Comparison of ENCODE assay signal across 11 cellular contexts in genomic region chr20:23655551-23656211, GRCh38. TPM values are rescaled to one million over a fixed set of nuclear protein-coding genes. Genes with fewer than 3 reads are reported as not detected.
DNase-seq lines count a peak whose midpoint lies in the region; ATAC-seq and TF ChIP-seq lines count a peak whose summit lies in the region.
"Had no signal": no experiment of that assay in that cellular context is flagged by ENCODE, and none has a peak within 500 bp of the region (broad histone marks: within the 10 kb centered on the region; RNA-seq: fewer than 3 reads in every experiment).

No MANE protein-coding gene starts in this region.

- TF ChIP-seq CTCF in WTC11 (IDR thresholded peaks at IDR 0.05) = no peak
- no peak for TF ChIP-seq CTCF in GM13976 (IDR thresholded peaks at IDR 0.05; ENCODE audit: borderline replicate concordance, control extremely low read depth, extremely low read depth, insufficient read depth, missing control alignments)
- no peak for TF ChIP-seq CTCF in GM20000 (IDR thresholded peaks at IDR 0.05; ENCODE audit: extremely low read depth, missing control alignments)

- CTCF ChIA-PET in WTC11 (lab: Charles Lee) = interaction anchor here (1.2 to 2.2 kb wide), 2 partner anchors 13 to 214 kb away, joined by 9 to 13 read pairs; no protein-coding TSS in a partner anchor

- H3K4me3 Mint-ChIP-seq in WTC11 = no peak overlapping the region
- H3K4me3 Mint-ChIP-seq: activated naive CD8-positive, alpha-beta T cell treated with anti-CD3 and anti-CD28 coated beads, Interleukin-2, amount 10 ng/mL, durations not matched to agents 7 days and 5 days; HFFc6 had no signal

- in situ Hi-C loops in GM13976 (cut with MboI; ENCODE audit: low sequenced_read_pairs, unreplicated experiment) = no loop called here

- intact Hi-C loops in left cardiac atrium (cut with DNase I) (no loop called here), posterior cingulate gyrus (cut with DNase I) (no loop called here)

- H3K4me1 Mint-ChIP-seq in WTC11 = peaks cover 12% of the 10 kb centered on the region
- H3K4me1 Mint-ChIP-seq: activated naive CD8-positive, alpha-beta T cell treated with anti-CD3 and anti-CD28 coated beads, Interleukin-2, amount 10 ng/mL, durations not matched to agents 7 days and 5 days had no signal

- H3K27me3 Mint-ChIP-seq in WTC11 (ENCODE audit: low read depth) = peaks cover 4% of the 10 kb centered on the region; the same call in 1 of the 2 replicates

- DNase-seq in CD1c-positive myeloid dendritic cell (ENCODE audit: extremely low spot score) = peak; percentile 95
- no peak for DNase-seq in WTC11 (ENCODE audit: low spot score)
- peak; percentile 60 for DNase-seq in left cardiac atrium
- DNase-seq in posterior cingulate gyrus = peak; percentile 33 to 92 (median 62)
- no peak for DNase-seq in GM13976 (ENCODE audit: low spot score)
- no peak for DNase-seq in NCI-H1436 (lab: John Stamatoyannopoulos, UW)
- no peak for DNase-seq in activated CD4-positive, alpha-beta T cell treated with anti-CD3 and anti-CD28 coated beads, Interleukin-2, amount 50 U/mL, for 48 hours
- DNase-seq in GM20000 (ENCODE audit: low spot score) = no peak
- DNase-seq: activated naive CD8-positive, alpha-beta T cell treated with anti-CD3 and anti-CD28 coated beads, Interleukin-2, amount 10 ng/mL, durations not matched to agents 7 days and 5 days; HFFc6; KG1 had no signal

- peak; percentile 30 for ATAC-seq in WTC11
- ATAC-seq in left cardiac atrium = peak; percentile 76 to 90

- no peaks in the 10 kb centered on the region; the same call in 1 of the 2 replicates for H3K9me3 Mint-ChIP-seq in WTC11
- H3K9me3 Mint-ChIP-seq: activated naive CD8-positive, alpha-beta T cell treated with anti-CD3 and anti-CD28 coated beads, Interleukin-2, amount 10 ng/mL, durations not matched to agents 7 days and 5 days; HFFc6 had no signal

- POLR2A ChIA-PET in WTC11 (lab: Charles Lee) = no interaction called here

- no peak overlapping the region for H3K27ac Mint-ChIP-seq in WTC11
- H3K27ac Mint-ChIP-seq: activated naive CD8-positive, alpha-beta T cell treated with anti-CD3 and anti-CD28 coated beads, Interleukin-2, amount 10 ng/mL, durations not matched to agents 7 days and 5 days; HFFc6 had no signal

- no peaks in the 10 kb centered on the region for H3K36me3 Mint-ChIP-seq in WTC11
- H3K36me3 Mint-ChIP-seq: activated naive CD8-positive, alpha-beta T cell treated with anti-CD3 and anti-CD28 coated beads, Interleukin-2, amount 10 ng/mL, durations not matched to agents 7 days and 5 days had no signal

TF ChIP-seq in WTC11, 78 proteins besides CTCF, POLR2A, EP300 and RAD21:
- TF ChIP-seq E2F1 (CRISPR knock-in tag; IDR thresholded peaks at IDR 0.05) (no peak), ATF2 (CRISPR knock-in tag; IDR thresholded peaks at IDR 0.05; ENCODE audit: borderline replicate concordance, low read depth) (no peak), SMAD4 (CRISPR knock-in tag; IDR thresholded peaks at IDR 0.05) (no peak), MXD4 (CRISPR knock-in tag; IDR thresholded peaks at IDR 0.05; ENCODE audit: borderline replicate concordance) (no peak), ZNF219 (CRISPR knock-in tag; IDR thresholded peaks at IDR 0.05; ENCODE audit: borderline replicate concordance) (no peak)

RNA-seq across cellular contexts. Expression of gene CST3, which starts 17.9 kb away (rescaled TPM):
- total RNA-seq in WTC11 (2021) (52.1 to 68.5 TPM (median 60.8 TPM) in 3 replicates), left cardiac atrium (1,000 to 10,000 TPM in 1 of 2 donors, 100 to 1,000 TPM in 1; 940 to 1,205 TPM)

RNA-seq across cellular contexts. Expression of gene CST4, which starts 33.2 kb away (rescaled TPM):
- not detected in 3 replicates for total RNA-seq in WTC11 (2021)
- total RNA-seq in left cardiac atrium = not detected
- total RNA-seq: activated naive CD8-positive, alpha-beta T cell treated with anti-CD3 and anti-CD28 coated beads, Interleukin-2, amount 10 ng/mL, durations not matched to agents 7 days and 5 days; HFFc6 had no signal

RNA-seq across cellular contexts. Expression of gene CST9, which starts 50.0 kb away (rescaled TPM):
- not detected in 3 replicates for total RNA-seq in WTC11 (2021)
- total RNA-seq in left cardiac atrium = not detected
- total RNA-seq: activated naive CD8-positive, alpha-beta T cell treated with anti-CD3 and anti-CD28 coated beads, Interleukin-2, amount 10 ng/mL, durations not matched to agents 7 days and 5 days; HFFc6 had no signal

Comparison
In these comparisons a context has a peak if more than half of its experiments do, and no peak if none do; other contexts are left out.
1. DNase-seq: peak in CD1c-positive myeloid dendritic cell (single experiment), left cardiac atrium (single experiment) and posterior cingulate gyrus (10 of 10); none in WTC11 (single experiment), GM13976 (single experiment), NCI-H1436 (single experiment), activated CD4-positive, alpha-beta T cell treated with anti-CD3 and anti-CD28 coated beads, Interleukin-2, amount 50 U/mL, for 48 hours (0 of 2) and GM20000 (single experiment).
2. RNA of gene CST3, which starts 17.9 kb away (total RNA-seq): 940 to 1,205 TPM in left cardiac atrium; 52.1 to 68.5 TPM in WTC11; every median in the first group is over 10 times any median in the second.